In the genomic region with DNA sequence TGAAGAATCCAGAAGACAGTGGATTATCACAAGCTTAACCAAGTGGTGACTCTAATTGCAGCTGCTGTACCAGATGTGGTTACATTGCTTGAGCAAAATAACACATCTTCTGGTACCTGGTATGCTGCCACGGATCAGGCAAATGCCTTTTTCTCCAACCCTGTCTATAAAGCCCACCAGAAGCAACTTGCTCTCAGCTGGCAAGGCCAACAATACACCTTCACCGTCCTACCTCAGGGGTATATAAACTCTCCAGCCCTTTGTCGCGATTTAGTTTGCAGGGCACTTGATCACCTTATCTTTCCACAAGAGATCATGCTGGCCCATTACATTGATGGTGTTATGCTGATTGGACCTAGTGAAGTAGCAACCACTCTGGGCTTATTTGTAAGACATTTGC, we compare ENCODE assay signal across 26 cellular contexts. TPM values are rescaled to one million over a fixed set of nuclear protein-coding genes. Genes with fewer than 3 reads are reported as not detected.
"Had no signal": no experiment of that assay in that cellular context is flagged by ENCODE, and none has a peak within 500 bp of the region (broad histone marks: within the 10 kb centered on the region; RNA-seq: fewer than 3 reads in every experiment).

No MANE protein-coding gene starts in this region.

- H3K27ac ChIP-seq: coronary artery, dorsolateral prefrontal cortex, esophagus squamous epithelium, gastrocnemius medialis, heart right ventricle, left lung, lower lobe of right lung had no signal

- H3K4me1 ChIP-seq: esophagus squamous epithelium, gastrocnemius medialis, left lung, lower lobe of right lung had no signal

- H3K9me3 ChIP-seq: esophagus squamous epithelium, gastrocnemius medialis, heart right ventricle, left lung, lower lobe of right lung, mucosa of descending colon had no signal

- H3K4me3 ChIP-seq: coronary artery, dorsolateral prefrontal cortex, esophagus squamous epithelium, gastrocnemius medialis, heart right ventricle, left lung, lower lobe of right lung, mucosa of descending colon had no signal

- FAIRE-seq: endothelial cell of umbilical vein, islet of Langerhans, keratinocyte had no signal

- H3K36me3 ChIP-seq: esophagus squamous epithelium, gastrocnemius medialis, heart right ventricle, left lung, lower lobe of right lung had no signal

- ATAC-seq: esophagus mucosa, gastrocnemius medialis, left lung, lower lobe of right lung, mucosa of descending colon had no signal

- DNase-seq: dermis blood vessel endothelial cell; dorsolateral prefrontal cortex; effector CD4-positive, alpha-beta T cell; effector memory CD4-positive, alpha-beta T cell; esophagus squamous epithelium; foreskin fibroblast; foreskin melanocyte; gastrocnemius medialis; glutamatergic neuron; head of caudate nucleus; heart right ventricle; hippocampal formation; left cardiac atrium; left lung; left ventricle myocardium superior; lower lobe of right lung; mesenchymal stem cell; mucosa of descending colon; naive B cell had no signal

- H3K27me3 ChIP-seq: dorsolateral prefrontal cortex, esophagus squamous epithelium, gastrocnemius medialis, heart right ventricle, left lung had no signal

RNA-seq across cellular contexts. Expression of a gene that starts 52.6 kb away (rescaled TPM):
- total RNA-seq: dermis blood vessel endothelial cell, glomerular endothelial cell, lung microvascular endothelial cell had no signal
